In genomic region chr16:85208643-85209520, GRCh38 we compare ENCODE assay signal across 32 cellular contexts.
"Had no signal": no experiment of that assay in that cellular context is flagged by ENCODE, and none has a peak within 500 bp of the region (broad histone marks: within the 10 kb centered on the region; RNA-seq: fewer than 3 reads in every experiment).

No MANE protein-coding gene starts in this region.

- H3K4me3 ChIP-seq: breast epithelium, esophagus squamous epithelium, thoracic aorta, uterus had no signal

- H3K9me3 ChIP-seq: breast epithelium, esophagus squamous epithelium, thoracic aorta, uterus had no signal

- H3K27ac Mint-ChIP-seq: activated T-helper 1 cell treated with anti-CD3 and anti-CD28 coated beads, Interleukin-12 subunit alpha, Interleukin-12 subunit beta, Interleukin-2, Interleukin-4 antibody, amounts not matched to agents 30 ng/mL and 10 ng/mL and 1 ng/mL, durations not matched to agents 14 hours and 24 hours and 36 hours; stimulated activated effector memory CD8-positive, alpha-beta T cell treated with anti-CD3 and anti-CD28 coated beads, Interleukin-12 subunit alpha, Interleukin-12 subunit beta, amount 100 ng/mL, for 72 hours; stimulated activated naive CD8-positive, alpha-beta T cell treated with anti-CD3 and anti-CD28 coated beads, Interleukin-15, Interleukin-2, amounts not matched to agents 100 ng/mL and 50 ng/mL, for 24 hours; T-helper 1 cell treated with Interleukin-12 subunit alpha and Interleukin-12 subunit beta and Interleukin-4 antibody, amounts not matched to agents 30 μg/mL and 1 μg/mL, for 36 hours had no signal

- H3K36me3 ChIP-seq: breast epithelium, esophagus squamous epithelium, thoracic aorta, uterus, WERI-Rb-1 had no signal

- H3K27me3 ChIP-seq: breast epithelium, uterus had no signal

- H3K36me3 Mint-ChIP-seq: mesothelial cell of epicardium; naive B cell; stimulated activated effector memory CD8-positive, alpha-beta T cell treated with anti-CD3 and anti-CD28 coated beads, Interleukin-12 subunit alpha, Interleukin-12 subunit beta, amount 100 ng/mL, for 72 hours had no signal

- H3K4me1 Mint-ChIP-seq: naive B cell; stimulated activated effector memory CD8-positive, alpha-beta T cell treated with anti-CD3 and anti-CD28 coated beads, Interleukin-12 subunit alpha, Interleukin-12 subunit beta, amount 100 ng/mL, for 72 hours had no signal

- H3K27ac ChIP-seq: breast epithelium, epithelial cell of prostate, esophagus squamous epithelium, thoracic aorta, WERI-Rb-1 had no signal

- H3K4me3 Mint-ChIP-seq: activated T-helper 1 cell treated with anti-CD3 and anti-CD28 coated beads, Interleukin-12 subunit alpha, Interleukin-12 subunit beta, Interleukin-2, Interleukin-4 antibody, amounts not matched to agents 30 ng/mL and 10 ng/mL and 1 ng/mL, durations not matched to agents 14 hours and 24 hours and 36 hours; mesothelial cell of epicardium; stimulated activated effector memory CD8-positive, alpha-beta T cell treated with anti-CD3 and anti-CD28 coated beads, Interleukin-12 subunit alpha, Interleukin-12 subunit beta, amount 100 ng/mL, for 72 hours; stimulated activated naive CD8-positive, alpha-beta T cell treated with anti-CD3 and anti-CD28 coated beads, Interleukin-15, Interleukin-2, amounts not matched to agents 100 ng/mL and 50 ng/mL, for 24 hours; T-helper 1 cell treated with Interleukin-12 subunit alpha and Interleukin-12 subunit beta and Interleukin-4 antibody, amounts not matched to agents 30 μg/mL and 1 μg/mL, for 36 hours had no signal

- ATAC-seq: activated CD4-positive, CD25-positive, alpha-beta regulatory T cell treated with anti-CD3 and anti-CD28 coated beads, Interleukin-2, amount 50 U/mL, for 24 hours; stimulated activated effector memory CD8-positive, alpha-beta T cell treated with anti-CD3 and anti-CD28 coated beads, Interleukin-12 subunit alpha, Interleukin-12 subunit beta, amount 100 ng/mL, for 72 hours had no signal

- DNase-seq: activated CD4-positive, alpha-beta T cell treated with anti-CD3 and anti-CD28 coated beads for 48 hours; activated CD4-positive, alpha-beta T cell treated with anti-CD3 and anti-CD28 coated beads, Interleukin-2, amount 50 U/mL, for 48 hours; activated CD8-positive, alpha-beta memory T cell treated with anti-CD3 and anti-CD28 coated beads for 24 hours; activated CD8-positive, alpha-beta memory T cell treated with anti-CD3 and anti-CD28 coated beads, Interleukin-2, amount 50 U/mL, for 4 hours; activated gamma-delta T cell; activated naive CD4-positive, alpha-beta T cell treated with anti-CD3 and anti-CD28 coated beads, Interleukin-2, amount 50 U/mL, for 16 hours; activated T-cell treated with anti-CD3 and anti-CD28 coated beads, Interleukin-2, amount 50 U/mL, for 1 hour; amygdala; effector CD8-positive, alpha-beta T cell; esophagus squamous epithelium; foreskin melanocyte; mammary epithelial cell; naive B cell; occipital lobe; small intestine; stimulated activated CD4-positive, alpha-beta T cell treated with anti-CD3 and anti-CD28 coated beads, Interleukin-4, amount 100 ng/mL, for 24 hours; T-helper 9 cell; uterus had no signal

- FAIRE-seq: colon, endometrium, islet of Langerhans, small intestine, TTC549 had no signal

- H3K9me3 Mint-ChIP-seq: activated T-helper 1 cell treated with anti-CD3 and anti-CD28 coated beads, Interleukin-12 subunit alpha, Interleukin-12 subunit beta, Interleukin-2, Interleukin-4 antibody, amounts not matched to agents 30 ng/mL and 10 ng/mL and 1 ng/mL, durations not matched to agents 14 hours and 24 hours and 36 hours; mesothelial cell of epicardium; stimulated activated effector memory CD8-positive, alpha-beta T cell treated with anti-CD3 and anti-CD28 coated beads, Interleukin-12 subunit alpha, Interleukin-12 subunit beta, amount 100 ng/mL, for 72 hours; stimulated activated naive CD8-positive, alpha-beta T cell treated with anti-CD3 and anti-CD28 coated beads, Interleukin-15, Interleukin-2, amounts not matched to agents 100 ng/mL and 50 ng/mL, for 24 hours; T-helper 1 cell treated with Interleukin-12 subunit alpha and Interleukin-12 subunit beta and Interleukin-4 antibody, amounts not matched to agents 30 μg/mL and 1 μg/mL, for 36 hours had no signal
